In the genomic region with DNA sequence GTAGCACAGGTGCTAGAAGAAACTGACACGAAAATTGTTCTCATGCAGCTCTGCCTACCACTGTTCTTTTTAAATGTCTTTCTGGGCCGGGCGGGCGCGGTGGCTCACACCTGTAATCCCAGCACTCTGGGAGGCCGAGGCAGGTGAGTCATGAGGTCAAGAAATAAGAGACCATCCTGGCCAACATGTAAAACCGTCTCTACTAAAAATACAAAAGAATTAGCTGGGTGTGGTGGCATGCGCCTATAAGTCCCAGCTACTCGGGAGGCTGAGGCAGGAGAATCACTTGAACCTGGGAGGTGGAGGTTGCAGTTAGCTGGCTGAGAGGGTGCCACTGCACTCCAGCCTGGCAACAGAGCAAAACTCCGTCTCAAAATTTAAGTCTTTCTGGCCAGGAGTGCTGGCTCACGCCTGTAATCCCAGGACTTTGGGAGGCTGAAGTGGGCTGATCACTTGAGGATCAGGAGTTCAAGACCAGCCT, we compare ENCODE assay signal across 8 cellular contexts. TPM values are rescaled to one million over a fixed set of nuclear protein-coding genes. Genes with fewer than 3 reads are reported as not detected.
DNase-seq lines count a peak whose midpoint lies in the region; ATAC-seq and TF ChIP-seq lines count a peak whose summit lies in the region.

No MANE protein-coding gene starts in this region.

- no peaks in the 10 kb centered on the region for H3K27me3 Mint-ChIP-seq in nephron progenitor cell (ENCODE audit: low read depth, poor library complexity)

- peaks cover 20% of the 10 kb centered on the region for H3K4me1 Mint-ChIP-seq in nephron progenitor cell

- peaks cover 57% of the 10 kb centered on the region for H3K36me3 Mint-ChIP-seq in nephron progenitor cell (ENCODE audit: low read depth)

- H3K9me3 ChIP-seq in DOHH2 (ENCODE audit: control insufficient read depth, insufficient read depth, low read length) = no peaks in the 10 kb centered on the region
- no peaks in the 10 kb centered on the region for H3K9me3 ChIP-seq in effector memory CD4-positive, alpha-beta T cell (ENCODE audit: control insufficient read depth, low read length)

- ATAC-seq in HG03139 (IDR thresholded peaks at IDR 0.05; ENCODE audit: unreplicated experiment) (no peak), GM18868 (IDR thresholded peaks at IDR 0.05; ENCODE audit: unreplicated experiment) (no peak)

- no peaks in the 10 kb centered on the region for H3K27me3 ChIP-seq in DOHH2 (ENCODE audit: control insufficient read depth, low read length)
- no peaks in the 10 kb centered on the region for H3K27me3 ChIP-seq in effector memory CD4-positive, alpha-beta T cell (replicated peaks; ENCODE audit: control insufficient read depth, insufficient read depth, low read length, poor library complexity, severe bottlenecking)

- TF ChIP-seq CTCF in DOHH2 (IDR thresholded peaks at IDR 0.05; ENCODE audit: low read depth, low read length, poor library complexity, severe bottlenecking) = no peak
- TF ChIP-seq CTCF in coronary artery (IDR thresholded peaks at IDR 0.05) = no peak
- TF ChIP-seq CTCF in nephron progenitor cell (IDR thresholded peaks at IDR 0.05) = no peak

- peaks cover 53% of the 10 kb centered on the region for H3F3A ChIP-seq in DOHH2 (ENCODE audit: control insufficient read depth, insufficient read depth)

- H3K36me3 ChIP-seq in DOHH2 (ENCODE audit: control insufficient read depth, low read length) = peaks cover 88% of the 10 kb centered on the region
- H3K36me3 ChIP-seq in effector memory CD4-positive, alpha-beta T cell (ENCODE audit: control insufficient read depth, insufficient read depth, low read length) = peaks cover 33% of the 10 kb centered on the region

- peak overlapping the region; percentile 95 for H3K27ac Mint-ChIP-seq in nephron progenitor cell

- DNase-seq in NCI-H146 (lab: John Stamatoyannopoulos, UW) (peak; percentile 32), coronary artery (ENCODE audit: low spot score) (no peak), nephron progenitor cell (no peak), mesenteric fat pad (ENCODE audit: low spot score) (no peak)
- DNase-seq in effector memory CD4-positive, alpha-beta T cell = no peak

- H3K4me1 ChIP-seq in DOHH2 (ENCODE audit: control insufficient read depth, low read length) = peaks cover 20% of the 10 kb centered on the region
- peaks cover 11% of the 10 kb centered on the region for H3K4me1 ChIP-seq in effector memory CD4-positive, alpha-beta T cell (ENCODE audit: control insufficient read depth, insufficient read depth, low read length, poor library complexity, severe bottlenecking)

- peak overlapping the region; percentile 96 for H3K4me3 Mint-ChIP-seq in nephron progenitor cell

- H3K27ac ChIP-seq in DOHH2 (ENCODE audit: low read depth, low read length) = peak overlapping the region; percentile 54
- H3K27ac ChIP-seq in coronary artery = peak overlapping the region; percentile 89 to 98
- no peak overlapping the region for H3K27ac ChIP-seq in effector memory CD4-positive, alpha-beta T cell (ENCODE audit: insufficient read depth, low read length, poor library complexity, severe bottlenecking)

- no peaks in the 10 kb centered on the region for H3K9me2 ChIP-seq in DOHH2 (replicated peaks; ENCODE audit: control insufficient read depth, low read length)

- H3K4me2 ChIP-seq in DOHH2 (ENCODE audit: low read length) = peak overlapping the region; percentile 95

- peaks cover 21% of the 10 kb centered on the region for H3K79me2 ChIP-seq in DOHH2 (ENCODE audit: control insufficient read depth, low read length)

- H3K9me3 Mint-ChIP-seq in nephron progenitor cell = no peaks in the 10 kb centered on the region

- H4K20me1 ChIP-seq in DOHH2 (ENCODE audit: control insufficient read depth, insufficient read depth, low read depth, low read length) = no peaks in the 10 kb centered on the region

- H3K4me3 ChIP-seq in DOHH2 (ENCODE audit: low read length) = no peak overlapping the region
- no peak overlapping the region for H3K4me3 ChIP-seq in coronary artery
- no peak overlapping the region for H3K4me3 ChIP-seq in effector memory CD4-positive, alpha-beta T cell (ENCODE audit: insufficient read depth, low read depth, low read length, poor library complexity, severe bottlenecking)

RNA-seq across cellular contexts. Expression of a gene that starts 0.9 kb away (rescaled TPM):
- total RNA-seq in mesenteric fat pad = 31.8 TPM

RNA-seq across cellular contexts. Expression of a gene that starts 22.1 kb away (rescaled TPM):
- total RNA-seq in mesenteric fat pad = 30.7 TPM

RNA-seq across cellular contexts. Expression of a gene that starts 29.3 kb away (rescaled TPM):
- total RNA-seq in mesenteric fat pad = not detected

RNA-seq across cellular contexts. Expression of a gene that starts 52.7 kb away (rescaled TPM):
- 6.1 TPM for total RNA-seq in mesenteric fat pad

RNA-seq across cellular contexts. Expression of a gene that starts 55.1 kb away (rescaled TPM):
- 53.0 TPM for total RNA-seq in mesenteric fat pad
